Comparison of ENCODE assay signal across 8 cellular contexts in genomic region chr2:20650880-20651730, GRCh38. TPM values are rescaled to one million over a fixed set of nuclear protein-coding genes. Genes with fewer than 3 reads are reported as not detected.
A peak's percentile ranks its signal among the peaks of the same experiment; 100 is the strongest.
DNase-seq lines count a peak whose midpoint lies in the region; ATAC-seq, FAIRE-seq and TF ChIP-seq lines count a peak whose summit lies in the region.

HS1BP3 (minus strand) TSS chr2:20651098; CDS start chr2:20651063, 35 bp downstream.

- H3K4me3 ChIP-seq in AG04449 (ENCODE audit: low read depth, low read length), result peak within 1 kb of the TSS; percentile 91
- H3K4me3 ChIP-seq in kidney (ENCODE audit: low read length in 2 of 2), result peak within 1 kb of the TSS; percentile 64 to 91

- H3K9me3 Mint-ChIP-seq in central memory CD8-positive, alpha-beta T cell, result no peaks in the 10 kb centered on the region

- intact Hi-C loops in kidney (cut with DNase I), result no loop called here

- H3K4me1 ChIP-seq in kidney (ENCODE audit: control insufficient read depth in 1 of 2, insufficient read depth in 1 of 2, low read depth in 1 of 2, low read length in 2 of 2), result peaks cover 23 to 27% of the 10 kb centered on the region in 2 donors

- H3K36me3 Mint-ChIP-seq in central memory CD8-positive, alpha-beta T cell (ENCODE audit: insufficient read depth), result peaks cover 5% of the 10 kb centered on the region

- peaks cover 35% of the 10 kb centered on the region for H3K4me1 Mint-ChIP-seq in central memory CD8-positive, alpha-beta T cell

- ATAC-seq in HG03064 (IDR thresholded peaks at IDR 0.05; ENCODE audit: low read depth, unreplicated experiment), result peak; percentile 98
- peak; percentile 91 for ATAC-seq in central memory CD8-positive, alpha-beta T cell (replicated peaks; ENCODE audit: extremely low read depth, poor library complexity, severe bottlenecking)

- peak within 1 kb of the TSS; percentile 92 for H3K27ac Mint-ChIP-seq in central memory CD8-positive, alpha-beta T cell (ENCODE audit: low read depth)

- no peaks in the 10 kb centered on the region for H3K27me3 Mint-ChIP-seq in central memory CD8-positive, alpha-beta T cell

- H3K9ac ChIP-seq in kidney (ENCODE audit: low read length in 2 of 2), result peak within 1 kb of the TSS; percentile 31 to 94

- peak within 1 kb of the TSS; percentile 82 to 84 for H3K27ac ChIP-seq in kidney (ENCODE audit: low read depth in 2 of 2, low read length in 2 of 2)

- TF ChIP-seq CTCF in AG04449 (IDR thresholded peaks at IDR 0.05; ENCODE audit: insufficient read depth, low read length, missing control alignments), result peak; percentile 81
- TF ChIP-seq CTCF in kidney (IDR thresholded peaks at IDR 0.05; ENCODE audit: borderline replicate concordance, extremely low read depth, insufficient read depth), result peak; percentile 92

- no peaks in the 10 kb centered on the region for H3K36me3 ChIP-seq in kidney (ENCODE audit: control insufficient read depth in 1 of 2, insufficient read depth in 2 of 2, low read length in 2 of 2)

- no peak for FAIRE-seq in kidney (lab: Jason Lieb, UNC)

- peak within 1 kb of the TSS; percentile 81 for H3K4me3 Mint-ChIP-seq in central memory CD8-positive, alpha-beta T cell

- POLR2A ChIA-PET in AG04449 (lab: Yijun Ruan, JAX), result interaction anchor here (4.1 kb wide), 1 partner anchor 203 kb away, joined by 35 read pairs; the partner anchor contains the start of gene RHOB

- DNase-seq in AG04449 (ENCODE audit: low read depth, low spot score) (no peak), NCI-H2171 treated with DMSO at 0.1 percent for 48 hours (lab: John Stamatoyannopoulos, UW) (peak; percentile 82), kidney (peak; percentile 96)
- DNase-seq in activated CD4-positive, CD25-positive, alpha-beta regulatory T cell (lab: John Stamatoyannopoulos, UW), result peak; percentile 67 to 90 (median 84)
- DNase-seq in central memory CD8-positive, alpha-beta T cell (ENCODE audit: low spot score in 2 of 2), result peak; percentile 85 to 88
- DNase-seq in stimulated activated CD4-positive, alpha-beta T cell treated with anti-CD3 and anti-CD28 coated beads, Interleukin-15, amount 100 ng/mL, for 48 hours (ENCODE audit: low read depth in 2 of 2), result peak; percentile 64 to 82

- H3K9me3 ChIP-seq in kidney (ENCODE audit: control insufficient read depth in 1 of 2, low read length in 2 of 2), result no peaks in the 10 kb centered on the region

- peak; percentile 89 for TF ChIP-seq POLR2A in GM18526 (IDR thresholded peaks at IDR 0.05; ENCODE audit: extremely low read depth, insufficient read length)

- CTCF ChIA-PET in AG04449 (lab: Yijun Ruan, JAX), result interaction anchor here (0.6 to 8.5 kb wide), 55 partner anchors 8 to 314 kb away, joined by 3 to 148 read pairs (median 4); partner anchors contain the start of gene RHOB

RNA-seq across cellular contexts. Expression of gene HS1BP3, which starts in this region (rescaled TPM):
- 35.5 TPM for total RNA-seq in kidney
- 37.5 TPM for polyA plus RNA-seq in kidney (ENCODE audit: insufficient read depth, low read depth, low replicate concordance)
